19 cellular contexts compared by ENCODE assay signal in genomic region chr12:3977621-3978020, GRCh38.
"Had no signal": no experiment of that assay in that cellular context is flagged by ENCODE, and none has a peak within 500 bp of the region (broad histone marks: within the 10 kb centered on the region; RNA-seq: fewer than 3 reads in every experiment).

No MANE protein-coding gene starts in this region.

- ATAC-seq: effector memory CD8-positive, alpha-beta T cell; foreskin keratinocyte; left ventricle myocardium superior; natural killer cell treated with Interleukin-12 subunit alpha and Interleukin-12 subunit beta and Interleukin-15 and Interleukin-18, amount 100 ng/mL, for 72 hours; right cardiac atrium; stimulated activated naive CD8-positive, alpha-beta T cell treated with anti-CD3 and anti-CD28 coated beads, Interleukin-15, amount 100 ng/mL, for 72 hours; T-helper 17 cell; WTC11 had no signal

- H3K4me3 Mint-ChIP-seq: effector memory CD8-positive, alpha-beta T cell; memory B cell; natural killer cell treated with Interleukin-12 subunit alpha and Interleukin-12 subunit beta and Interleukin-15 and Interleukin-18, amount 100 ng/mL, for 72 hours; stimulated activated naive CD8-positive, alpha-beta T cell treated with anti-CD3 and anti-CD28 coated beads, Interleukin-15, amount 100 ng/mL, for 72 hours; T-helper 17 cell; WTC11 had no signal

- DNase-seq: aorta; cerebellar nuclear complex; dermis blood vessel endothelial cell; effector memory CD8-positive, alpha-beta T cell; foreskin keratinocyte; kidney glomerular epithelial cell; left ventricle myocardium superior; nucleus accumbens; right cardiac atrium; stimulated activated CD4-positive, alpha-beta T cell treated with anti-CD3 and anti-CD28 coated beads, Interleukin-15, amount 100 ng/mL, for 24 hours; stimulated activated CD4-positive, alpha-beta T cell treated with anti-CD3 and anti-CD28 coated beads, Interleukin-4, amount 100 ng/mL, for 4 hours; stimulated activated CD8-positive, alpha-beta memory T cell treated with anti-CD3 and anti-CD28 coated beads, Interleukin-4, amount 100 ng/mL, for 48 hours; stimulated activated naive CD8-positive, alpha-beta T cell treated with anti-CD3 and anti-CD28 coated beads, Interleukin-15, amount 100 ng/mL, for 72 hours; T-helper 17 cell had no signal

- H3K36me3 ChIP-seq: breast epithelium had no signal

- H3K27me3 Mint-ChIP-seq: stimulated activated naive CD8-positive, alpha-beta T cell treated with anti-CD3 and anti-CD28 coated beads, Interleukin-15, amount 100 ng/mL, for 72 hours; T-helper 17 cell had no signal

- H3K27ac ChIP-seq: breast epithelium, foreskin keratinocyte, skin epidermis had no signal

- H3K27ac Mint-ChIP-seq: effector memory CD8-positive, alpha-beta T cell; memory B cell; natural killer cell treated with Interleukin-12 subunit alpha and Interleukin-12 subunit beta and Interleukin-15 and Interleukin-18, amount 100 ng/mL, for 72 hours; T-helper 17 cell; WTC11 had no signal

- H3K4me3 ChIP-seq: breast epithelium, skin epidermis had no signal

- H3K9me3 ChIP-seq: breast epithelium had no signal

- H3K36me3 Mint-ChIP-seq: memory B cell had no signal

- H3K9me3 Mint-ChIP-seq: effector memory CD8-positive, alpha-beta T cell; natural killer cell treated with Interleukin-12 subunit alpha and Interleukin-12 subunit beta and Interleukin-15 and Interleukin-18, amount 100 ng/mL, for 72 hours had no signal

- H3K27me3 ChIP-seq: breast epithelium had no signal

- H3K4me1 ChIP-seq: breast epithelium, foreskin keratinocyte had no signal
